1 cellular context compared by ENCODE assay signal in genomic region chr17:28488154-28488883, GRCh38.
A peak's percentile ranks its signal among the peaks of the same experiment; 100 is the strongest.
TF ChIP-seq lines count a peak whose summit lies in the region.

No MANE protein-coding gene starts in this region.

TF ChIP-seq in HepG2, 621 proteins besides CTCF, POLR2A, EP300 and RAD21 (continued from another document and continues in another):
- TF ChIP-seq ZNF782 (CRISPR knock-in tag; IDR thresholded peaks at IDR 0.05; ENCODE audit: borderline replicate concordance) (no peak), AHR (CRISPR knock-in tag; IDR thresholded peaks at IDR 0.05) (no peak), XRCC5 (optimal IDR thresholded peaks at IDR 0.05; ENCODE audit: low read length) (peak; percentile 7), ZNF414 (CRISPR knock-in tag; IDR thresholded peaks at IDR 0.05) (0 out of 2 replicates have a peak, but pooled peaks have one; percentile 19), RARA (CRISPR knock-in tag; IDR thresholded peaks at IDR 0.05) (no peak), ZEB1 (IDR thresholded peaks at IDR 0.05; ENCODE audit: insufficient replicate concordance, low read depth) (no peak), ZNF350 (CRISPR knock-in tag; IDR thresholded peaks at IDR 0.05; ENCODE audit: borderline replicate concordance, low read depth) (no peak), IKZF1 (IDR thresholded peaks at IDR 0.05) (no peak), PAWR (CRISPR knock-in tag; IDR thresholded peaks at IDR 0.05; ENCODE audit: borderline replicate concordance) (no peak), SCMH1 (CRISPR knock-in tag; IDR thresholded peaks at IDR 0.05; ENCODE audit: borderline replicate concordance) (no peak), WIZ (CRISPR knock-in tag; IDR thresholded peaks at IDR 0.05) (no peak), TGIF2 (CRISPR knock-in tag; IDR thresholded peaks at IDR 0.05) (no peak), ZNF367 (CRISPR knock-in tag; IDR thresholded peaks at IDR 0.05; ENCODE audit: borderline replicate concordance) (no peak), ESRRA (CRISPR knock-in tag; IDR thresholded peaks at IDR 0.05; ENCODE audit: low read depth) (no peak), SSRP1 (CRISPR knock-in tag; IDR thresholded peaks at IDR 0.05) (no peak), CSRNP2 (CRISPR knock-in tag; conservative IDR thresholded peaks at IDR 0.05; ENCODE audit: low read depth) (no peak), ZNF296 (CRISPR knock-in tag; conservative IDR thresholded peaks at IDR 0.05) (no peak), TEF (CRISPR knock-in tag; IDR thresholded peaks at IDR 0.05) (no peak), ZNF768 (CRISPR knock-in tag; IDR thresholded peaks at IDR 0.05) (no peak), GATAD2A (CRISPR knock-in tag; IDR thresholded peaks at IDR 0.05) (peak; percentile 58; the same call in 1 of the 2 replicates), RARG (CRISPR knock-in tag; IDR thresholded peaks at IDR 0.05; ENCODE audit: low read depth) (no peak), ZNF724P (CRISPR knock-in tag; IDR thresholded peaks at IDR 0.05; ENCODE audit: borderline replicate concordance) (no peak), NR1H2 (CRISPR knock-in tag; IDR thresholded peaks at IDR 0.05; ENCODE audit: borderline replicate concordance, low read depth) (no peak), ZNF232 (CRISPR knock-in tag; IDR thresholded peaks at IDR 0.05; ENCODE audit: borderline replicate concordance) (no peak), SOX6 (IDR thresholded peaks at IDR 0.05) (no peak), SOX6 (CRISPR knock-in tag; IDR thresholded peaks at IDR 0.05) (peak; percentile 84), ZNF513 (CRISPR knock-in tag; conservative IDR thresholded peaks at IDR 0.05) (no peak), AGO2 (optimal IDR thresholded peaks at IDR 0.05; ENCODE audit: low read depth, low read length) (no peak), ZNF180 (CRISPR knock-in tag; IDR thresholded peaks at IDR 0.05; ENCODE audit: borderline replicate concordance, low read depth) (no peak), ZNF292 (CRISPR knock-in tag; IDR thresholded peaks at IDR 0.05; ENCODE audit: borderline replicate concordance, low read depth) (no peak), USF2 (IDR thresholded peaks at IDR 0.05; ENCODE audit: low read depth, low read length) (no peak), USF2 (CRISPR knock-in tag; IDR thresholded peaks at IDR 0.05; ENCODE audit: borderline replicate concordance) (no peak), ZSCAN22 (CRISPR knock-in tag; IDR thresholded peaks at IDR 0.05) (no peak), ZNF577 (CRISPR knock-in tag; IDR thresholded peaks at IDR 0.05; ENCODE audit: borderline replicate concordance, low read depth) (no peak), ZNF224 (CRISPR knock-in tag; IDR thresholded peaks at IDR 0.05) (no peak), EZH2 (conservative IDR thresholded peaks at IDR 0.05; ENCODE audit: low read depth, low read length) (no peak), ZC3H4 (CRISPR knock-in tag; IDR thresholded peaks at IDR 0.05; ENCODE audit: borderline replicate concordance) (no peak), HHEX (CRISPR knock-in tag; IDR thresholded peaks at IDR 0.05) (no peak), ZNF850 (CRISPR knock-in tag; conservative IDR thresholded peaks at IDR 0.05) (no peak), ZNF740 (CRISPR knock-in tag; IDR thresholded peaks at IDR 0.05) (no peak), TP53 (CRISPR knock-in tag; conservative IDR thresholded peaks at IDR 0.05) (no peak), ZNF800 (CRISPR knock-in tag; IDR thresholded peaks at IDR 0.05) (no peak), RBAK (CRISPR knock-in tag; IDR thresholded peaks at IDR 0.05) (no peak), ZNF18 (CRISPR knock-in tag; IDR thresholded peaks at IDR 0.05; ENCODE audit: insufficient replicate concordance) (no peak), ZNF143 (CRISPR knock-in tag; IDR thresholded peaks at IDR 0.05) (no peak), ZNF101 (CRISPR knock-in tag; IDR thresholded peaks at IDR 0.05; ENCODE audit: borderline replicate concordance, low read depth) (no peak), HMG20A (CRISPR knock-in tag; IDR thresholded peaks at IDR 0.05; ENCODE audit: borderline replicate concordance) (no peak; the same call in 1 of the 2 replicates), HNRNPUL1 (IDR thresholded peaks at IDR 0.05; ENCODE audit: low read depth, low read length) (no peak), FOXP1 (IDR thresholded peaks at IDR 0.05) (no peak), FOXP1 (CRISPR knock-in tag; IDR thresholded peaks at IDR 0.05) (no peak), LCORL (IDR thresholded peaks at IDR 0.05) (no peak), LCORL (CRISPR knock-in tag; IDR thresholded peaks at IDR 0.05) (peak; percentile 38; the same call in 1 of the 2 replicates), NBN (conservative IDR thresholded peaks at IDR 0.05) (no peak), KLF15 (CRISPR knock-in tag; IDR thresholded peaks at IDR 0.05; ENCODE audit: borderline replicate concordance) (no peak), SALL2 (CRISPR knock-in tag; IDR thresholded peaks at IDR 0.05) (no peak), SOX13 (IDR thresholded peaks at IDR 0.05) (no peak), SOX13 (CRISPR knock-in tag; conservative IDR thresholded peaks at IDR 0.05 in 1 of 2, IDR thresholded peaks at IDR 0.05 in 1 of 2) (peak in 1 of 2 experiments; percentile 32; a peak in 1 of 4 replicates)
- TF ChIP-seq, protein P1, sequence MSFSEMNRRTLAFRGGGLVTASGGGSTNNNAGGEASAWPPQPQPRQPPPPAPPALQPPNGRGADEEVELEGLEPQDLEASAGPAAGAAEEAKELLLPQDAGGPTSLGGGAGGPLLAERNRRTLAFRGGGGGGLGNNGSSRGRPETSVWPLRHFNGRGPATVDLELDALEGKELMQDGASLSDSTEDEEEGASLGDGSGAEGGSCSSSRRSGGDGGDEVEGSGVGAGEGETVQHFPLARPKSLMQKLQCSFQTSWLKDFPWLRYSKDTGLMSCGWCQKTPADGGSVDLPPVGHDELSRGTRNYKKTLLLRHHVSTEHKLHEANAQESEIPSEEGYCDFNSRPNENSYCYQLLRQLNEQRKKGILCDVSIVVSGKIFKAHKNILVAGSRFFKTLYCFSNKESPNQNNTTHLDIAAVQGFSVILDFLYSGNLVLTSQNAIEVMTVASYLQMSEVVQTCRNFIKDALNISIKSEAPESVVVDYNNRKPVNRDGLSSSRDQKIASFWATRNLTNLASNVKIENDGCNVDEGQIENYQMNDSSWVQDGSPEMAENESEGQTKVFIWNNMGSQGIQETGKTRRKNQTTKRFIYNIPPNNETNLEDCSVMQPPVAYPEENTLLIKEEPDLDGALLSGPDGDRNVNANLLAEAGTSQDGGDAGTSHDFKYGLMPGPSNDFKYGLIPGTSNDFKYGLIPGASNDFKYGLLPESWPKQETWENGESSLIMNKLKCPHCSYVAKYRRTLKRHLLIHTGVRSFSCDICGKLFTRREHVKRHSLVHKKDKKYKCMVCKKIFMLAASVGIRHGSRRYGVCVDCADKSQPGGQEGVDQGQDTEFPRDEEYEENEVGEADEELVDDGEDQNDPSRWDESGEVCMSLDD (CRISPR knock-in tag; IDR thresholded peaks at IDR 0.05; ENCODE audit: borderline replicate concordance), result no peak
- TF ChIP-seq, protein P2, sequence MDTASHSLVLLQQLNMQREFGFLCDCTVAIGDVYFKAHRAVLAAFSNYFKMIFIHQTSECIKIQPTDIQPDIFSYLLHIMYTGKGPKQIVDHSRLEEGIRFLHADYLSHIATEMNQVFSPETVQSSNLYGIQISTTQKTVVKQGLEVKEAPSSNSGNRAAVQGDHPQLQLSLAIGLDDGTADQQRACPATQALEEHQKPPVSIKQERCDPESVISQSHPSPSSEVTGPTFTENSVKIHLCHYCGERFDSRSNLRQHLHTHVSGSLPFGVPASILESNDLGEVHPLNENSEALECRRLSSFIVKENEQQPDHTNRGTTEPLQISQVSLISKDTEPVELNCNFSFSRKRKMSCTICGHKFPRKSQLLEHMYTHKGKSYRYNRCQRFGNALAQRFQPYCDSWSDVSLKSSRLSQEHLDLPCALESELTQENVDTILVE (CRISPR knock-in tag; IDR thresholded peaks at IDR 0.05), result no peak
- TF ChIP-seq, protein P3, sequence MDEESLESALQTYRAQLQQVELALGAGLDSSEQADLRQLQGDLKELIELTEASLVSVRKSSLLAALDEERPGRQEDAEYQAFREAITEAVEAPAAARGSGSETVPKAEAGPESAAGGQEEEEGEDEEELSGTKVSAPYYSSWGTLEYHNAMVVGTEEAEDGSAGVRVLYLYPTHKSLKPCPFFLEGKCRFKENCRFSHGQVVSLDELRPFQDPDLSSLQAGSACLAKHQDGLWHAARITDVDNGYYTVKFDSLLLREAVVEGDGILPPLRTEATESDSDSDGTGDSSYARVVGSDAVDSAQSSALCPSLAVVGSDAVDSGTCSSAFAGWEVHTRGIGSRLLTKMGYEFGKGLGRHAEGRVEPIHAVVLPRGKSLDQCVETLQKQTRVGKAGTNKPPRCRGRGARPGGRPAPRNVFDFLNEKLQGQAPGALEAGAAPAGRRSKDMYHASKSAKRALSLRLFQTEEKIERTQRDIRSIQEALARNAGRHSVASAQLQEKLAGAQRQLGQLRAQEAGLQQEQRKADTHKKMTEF (CRISPR knock-in tag; IDR thresholded peaks at IDR 0.05), result no peak
